Comparison of ENCODE assay signal across 25 cellular contexts in the genomic region with DNA sequence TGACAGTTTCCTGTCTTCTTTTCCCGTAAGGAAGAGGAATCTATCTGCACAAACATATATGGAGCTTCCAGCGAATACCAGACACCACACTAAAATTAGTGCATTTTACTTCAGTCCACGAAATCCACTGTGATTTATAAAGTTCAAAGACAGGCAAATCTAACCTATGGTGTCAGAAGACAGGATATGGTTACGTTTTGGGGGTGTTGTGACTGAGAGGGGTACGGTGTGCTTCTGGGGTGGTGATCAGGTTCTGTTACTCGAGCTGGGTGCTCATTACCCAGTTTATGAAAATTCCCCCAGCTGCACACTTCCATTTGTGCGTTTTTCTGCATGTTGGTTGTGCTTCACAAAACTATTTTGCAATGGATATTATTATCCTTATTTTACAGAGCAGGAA. TPM values are rescaled to one million over a fixed set of nuclear protein-coding genes. Genes with fewer than 3 reads are reported as not detected.
DNase-seq lines count a peak whose midpoint lies in the region; ATAC-seq and TF ChIP-seq lines count a peak whose summit lies in the region.
"Had no signal": no experiment of that assay in that cellular context is flagged by ENCODE, and none has a peak within 500 bp of the region (broad histone marks: within the 10 kb centered on the region; RNA-seq: fewer than 3 reads in every experiment).

No MANE protein-coding gene starts in this region.

- intact Hi-C loops in activated CD8-positive, alpha-beta T cell treated with anti-CD3 and anti-CD28 coated beads for 36 hours (cut with micrococcal nuclease), result no loop called here

- TF ChIP-seq CTCF in activated CD8-positive, alpha-beta T cell treated with anti-CD3 and anti-CD28 coated beads for 36 hours (IDR thresholded peaks at IDR 0.05), result no peak

- H3K27ac Mint-ChIP-seq in activated naive CD8-positive, alpha-beta T cell treated with anti-CD3 and anti-CD28 coated beads, Interleukin-2, amount 10 ng/mL, durations not matched to agents 7 days and 5 days, result peak overlapping the region; percentile 82
- no peak overlapping the region for H3K27ac Mint-ChIP-seq in activated naive CD8-positive, alpha-beta T cell treated with anti-CD3 and anti-CD28 coated beads for 36 hours
- H3K27ac Mint-ChIP-seq in activated CD8-positive, alpha-beta T cell treated with anti-CD3 and anti-CD28 coated beads for 36 hours, result no peak overlapping the region
- H3K27ac Mint-ChIP-seq in effector memory CD8-positive, alpha-beta T cell, result peak overlapping the region in 1 of 2 donors; percentile 28
- H3K27ac Mint-ChIP-seq: CD14-positive monocyte; CD4-positive, alpha-beta T cell; H9 had no signal

- DNase-seq in activated naive CD8-positive, alpha-beta T cell treated with anti-CD3 and anti-CD28 coated beads, Interleukin-2, amount 10 ng/mL, durations not matched to agents 7 days and 5 days, result no peak
- no peak for DNase-seq in activated naive CD8-positive, alpha-beta T cell treated with anti-CD3 and anti-CD28 coated beads for 36 hours
- DNase-seq in activated CD8-positive, alpha-beta T cell treated with anti-CD3 and anti-CD28 coated beads for 36 hours, result peak; percentile 6
- DNase-seq in effector memory CD8-positive, alpha-beta T cell, result peak in 1 of 3 experiments; percentile 0
- DNase-seq in activated T-cell treated with anti-CD3 and anti-CD28 coated beads, Interleukin-2, amount 50 U/mL, for 1 hour, result no peak
- DNase-seq in NCI-H1436 treated with DMSO at 0.1 percent for 48 hours (lab: John Stamatoyannopoulos, UW), result no peak
- DNase-seq: 8988T; ACHN; AML-193; BE2C; Calu3; CD4-positive, alpha-beta T cell; COR-L47; DMS53; DMS79 treated with DMSO at 0.1 percent for 48 hours; GF-D8; GM23248; H9 had no signal

- peaks cover 57% of the 10 kb centered on the region for H3K4me1 Mint-ChIP-seq in activated naive CD8-positive, alpha-beta T cell treated with anti-CD3 and anti-CD28 coated beads, Interleukin-2, amount 10 ng/mL, durations not matched to agents 7 days and 5 days
- H3K4me1 Mint-ChIP-seq in activated naive CD8-positive, alpha-beta T cell treated with anti-CD3 and anti-CD28 coated beads for 36 hours, result peaks cover 29% of the 10 kb centered on the region
- H3K4me1 Mint-ChIP-seq in activated CD8-positive, alpha-beta T cell treated with anti-CD3 and anti-CD28 coated beads for 36 hours (ENCODE audit: low read depth), result peaks cover 35% of the 10 kb centered on the region
- peaks cover 12 to 23% of the 10 kb centered on the region in 2 donors for H3K4me1 Mint-ChIP-seq in effector memory CD8-positive, alpha-beta T cell (ENCODE audit: low read depth in 2 of 2)
- H3K4me1 Mint-ChIP-seq: CD14-positive monocyte, H9 had no signal

- H3K36me3 Mint-ChIP-seq in activated naive CD8-positive, alpha-beta T cell treated with anti-CD3 and anti-CD28 coated beads, Interleukin-2, amount 10 ng/mL, durations not matched to agents 7 days and 5 days, result peaks cover 5% of the 10 kb centered on the region
- no peaks in the 10 kb centered on the region for H3K36me3 Mint-ChIP-seq in activated naive CD8-positive, alpha-beta T cell treated with anti-CD3 and anti-CD28 coated beads for 36 hours
- no peaks in the 10 kb centered on the region for H3K36me3 Mint-ChIP-seq in activated CD8-positive, alpha-beta T cell treated with anti-CD3 and anti-CD28 coated beads for 36 hours (ENCODE audit: low read depth)
- H3K36me3 Mint-ChIP-seq in effector memory CD8-positive, alpha-beta T cell (ENCODE audit: insufficient read depth), result no peaks in the 10 kb centered on the region
- H3K36me3 Mint-ChIP-seq: CD14-positive monocyte had no signal

- POLR2A ChIA-PET in activated naive CD8-positive, alpha-beta T cell treated with anti-CD3 and anti-CD28 coated beads, Interleukin-2, amount 10 ng/mL, durations not matched to agents 7 days and 5 days (lab: Charles Lee), result interaction anchor here (1.4 to 2.6 kb wide), 3 partner anchors 13 to 45 kb away, joined by 4 to 7 read pairs (median 5); a partner anchor contains a TSS
- POLR2A ChIA-PET in activated CD8-positive, alpha-beta T cell treated with anti-CD3 and anti-CD28 coated beads for 36 hours (lab: Charles Lee), result no interaction called here

- H3K4me3 Mint-ChIP-seq in activated naive CD8-positive, alpha-beta T cell treated with anti-CD3 and anti-CD28 coated beads, Interleukin-2, amount 10 ng/mL, durations not matched to agents 7 days and 5 days, result peak overlapping the region; percentile 47
- no peak overlapping the region for H3K4me3 Mint-ChIP-seq in activated naive CD8-positive, alpha-beta T cell treated with anti-CD3 and anti-CD28 coated beads for 36 hours
- H3K4me3 Mint-ChIP-seq in activated CD8-positive, alpha-beta T cell treated with anti-CD3 and anti-CD28 coated beads for 36 hours, result no peak overlapping the region
- no peak overlapping the region for H3K4me3 Mint-ChIP-seq in effector memory CD8-positive, alpha-beta T cell
- H3K4me3 Mint-ChIP-seq: CD14-positive monocyte; CD4-positive, alpha-beta T cell; H9 had no signal

- no peaks in the 10 kb centered on the region for H3K9me3 Mint-ChIP-seq in activated naive CD8-positive, alpha-beta T cell treated with anti-CD3 and anti-CD28 coated beads, Interleukin-2, amount 10 ng/mL, durations not matched to agents 7 days and 5 days
- H3K9me3 Mint-ChIP-seq in activated naive CD8-positive, alpha-beta T cell treated with anti-CD3 and anti-CD28 coated beads for 36 hours, result no peaks in the 10 kb centered on the region
- H3K9me3 Mint-ChIP-seq in activated CD8-positive, alpha-beta T cell treated with anti-CD3 and anti-CD28 coated beads for 36 hours, result no peaks in the 10 kb centered on the region
- H3K9me3 Mint-ChIP-seq in effector memory CD8-positive, alpha-beta T cell, result no peaks in the 10 kb centered on the region
- H3K9me3 Mint-ChIP-seq: CD14-positive monocyte; CD4-positive, alpha-beta T cell had no signal

- ATAC-seq in activated naive CD8-positive, alpha-beta T cell treated with anti-CD3 and anti-CD28 coated beads, Interleukin-2, amount 10 ng/mL, durations not matched to agents 7 days and 5 days (ENCODE audit: low read depth), result peak; percentile 44
- ATAC-seq in activated CD8-positive, alpha-beta T cell treated with anti-CD3 and anti-CD28 coated beads for 36 hours, result no peak
- peak; percentile 40 for ATAC-seq in effector memory CD8-positive, alpha-beta T cell (replicated peaks)
- ATAC-seq in HG03280 (IDR thresholded peaks at IDR 0.05; ENCODE audit: unreplicated experiment), result no peak
- ATAC-seq: A549, HCT116 had no signal

- CTCF ChIA-PET in activated CD8-positive, alpha-beta T cell treated with anti-CD3 and anti-CD28 coated beads for 36 hours (lab: Charles Lee), result interaction anchor here (1.4 kb wide), 1 partner anchor 13 kb away, joined by 3 read pairs; no protein-coding TSS in a partner anchor

- H3K27me3 Mint-ChIP-seq in activated naive CD8-positive, alpha-beta T cell treated with anti-CD3 and anti-CD28 coated beads, Interleukin-2, amount 10 ng/mL, durations not matched to agents 7 days and 5 days, result no peaks in the 10 kb centered on the region
- peaks cover 2% of the 10 kb centered on the region for H3K27me3 Mint-ChIP-seq in activated naive CD8-positive, alpha-beta T cell treated with anti-CD3 and anti-CD28 coated beads for 36 hours
- no peaks in the 10 kb centered on the region for H3K27me3 Mint-ChIP-seq in activated CD8-positive, alpha-beta T cell treated with anti-CD3 and anti-CD28 coated beads for 36 hours
- H3K27me3 Mint-ChIP-seq in effector memory CD8-positive, alpha-beta T cell, result no peaks in the 10 kb centered on the region
- H3K27me3 Mint-ChIP-seq: CD4-positive, alpha-beta T cell had no signal

RNA-seq across cellular contexts. Expression of a gene that starts 10.3 kb away (rescaled TPM):
- total RNA-seq in activated naive CD8-positive, alpha-beta T cell treated with anti-CD3 and anti-CD28 coated beads, Interleukin-2, amount 10 ng/mL, durations not matched to agents 7 days and 5 days, result under 1 TPM in 1 of 2 experiments, not detected in 1; 0.77 TPM
- not detected for total RNA-seq in activated naive CD8-positive, alpha-beta T cell treated with anti-CD3 and anti-CD28 coated beads for 36 hours
- not detected for total RNA-seq in activated CD8-positive, alpha-beta T cell treated with anti-CD3 and anti-CD28 coated beads for 36 hours
- total RNA-seq: CD4-positive, alpha-beta T cell; Daoy; G401; GM23248; H1; H9 had no signal

RNA-seq across cellular contexts. Expression of a gene that starts 44.9 kb away (rescaled TPM):
- 10 to 100 TPM; 63.8 to 65.2 TPM for total RNA-seq in activated naive CD8-positive, alpha-beta T cell treated with anti-CD3 and anti-CD28 coated beads, Interleukin-2, amount 10 ng/mL, durations not matched to agents 7 days and 5 days
- total RNA-seq in activated naive CD8-positive, alpha-beta T cell treated with anti-CD3 and anti-CD28 coated beads for 36 hours, result 10 to 100 TPM; 38.8 to 40.4 TPM
- total RNA-seq in activated CD8-positive, alpha-beta T cell treated with anti-CD3 and anti-CD28 coated beads for 36 hours, result 10 to 100 TPM; 33.0 to 35.4 TPM

RNA-seq across cellular contexts. Expression of a gene that starts 54.5 kb away (rescaled TPM):
- not detected for total RNA-seq in activated naive CD8-positive, alpha-beta T cell treated with anti-CD3 and anti-CD28 coated beads, Interleukin-2, amount 10 ng/mL, durations not matched to agents 7 days and 5 days
- not detected for total RNA-seq in activated naive CD8-positive, alpha-beta T cell treated with anti-CD3 and anti-CD28 coated beads for 36 hours
- not detected for total RNA-seq in activated CD8-positive, alpha-beta T cell treated with anti-CD3 and anti-CD28 coated beads for 36 hours
- total RNA-seq: Calu3; CD4-positive, alpha-beta T cell; Daoy; G401; GM23248; H1; H9 had no signal

Comparison
In these comparisons a context has a peak if more than half of its experiments do, and no peak if none do; other contexts are left out.
1. ATAC-seq: peak in activated naive CD8-positive, alpha-beta T cell treated with anti-CD3 and anti-CD28 coated beads, Interleukin-2, amount 10 ng/mL, durations not matched to agents 7 days and 5 days (single experiment) and effector memory CD8-positive, alpha-beta T cell (single experiment); none in activated CD8-positive, alpha-beta T cell treated with anti-CD3 and anti-CD28 coated beads for 36 hours (single experiment) and HG03280 (single experiment).